In the genomic region with DNA sequence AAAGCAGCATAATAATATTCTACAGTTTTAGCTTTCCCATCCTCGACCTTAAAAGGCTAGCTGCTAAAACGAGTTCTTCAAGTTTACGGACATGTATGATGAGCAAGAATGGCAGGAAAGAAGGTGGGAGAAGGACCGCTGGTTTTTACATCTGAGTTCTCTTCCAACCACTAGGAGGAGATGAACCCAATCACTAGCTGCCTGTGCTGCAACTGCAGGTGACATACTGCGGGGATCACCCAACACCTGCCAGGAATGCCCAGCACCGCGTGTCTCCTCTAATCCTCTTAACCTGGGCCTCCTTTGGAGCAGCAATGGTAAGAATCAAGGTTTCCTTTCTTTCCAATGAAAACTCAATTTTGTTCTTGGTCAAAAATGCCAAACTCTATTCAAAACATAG, we compare ENCODE assay signal across 10 cellular contexts. TPM values are rescaled to one million over a fixed set of nuclear protein-coding genes. Genes with fewer than 3 reads are reported as not detected.
DNase-seq lines count a peak whose midpoint lies in the region; ATAC-seq and TF ChIP-seq lines count a peak whose summit lies in the region.
"Had no signal": no experiment of that assay in that cellular context is flagged by ENCODE, and none has a peak within 500 bp of the region (broad histone marks: within the 10 kb centered on the region; RNA-seq: fewer than 3 reads in every experiment).

No MANE protein-coding gene starts in this region.

- peak; percentile 37 for ATAC-seq in PC-3
- ATAC-seq in foreskin keratinocyte: peak; percentile 86
- no peak for ATAC-seq in GM21529 (IDR thresholded peaks at IDR 0.05; ENCODE audit: unreplicated experiment)
- ATAC-seq: activated naive CD4-positive, alpha-beta T cell treated with anti-CD3 and anti-CD28 coated beads, Interleukin-2, amount 50 U/mL, for 72 hours had no signal

- H3K9me3 ChIP-seq in PC-3 (ENCODE audit: low read length) (no peaks in the 10 kb centered on the region), transverse colon (no peaks in the 10 kb centered on the region)

- TF ChIP-seq CTCF in PC-3 (conservative IDR thresholded peaks at IDR 0.05; ENCODE audit: low read depth, low read length) (peak; percentile 60), foreskin keratinocyte (conservative IDR thresholded peaks at IDR 0.05) (peak; percentile 72), transverse colon (IDR thresholded peaks at IDR 0.05) (peak in 4 of 5 experiments; percentile 23 to 42 (median 32))

- 49 to 68% methylated on average over 5 to 7 of the region's 7 CpGs for WGBS in transverse colon (ENCODE audit: low coverage in 1 of 2), 2 donors

- H3K79me2 ChIP-seq in PC-3 (ENCODE audit: low read length): no peaks in the 10 kb centered on the region

- H3K36me3 ChIP-seq in PC-3 (ENCODE audit: low read depth, low read length) (peaks cover 14% of the 10 kb centered on the region), transverse colon (peaks cover 0 to 28% (median 11%) of the 10 kb centered on the region in 4 donors)

- H3K4me1 Mint-ChIP-seq in activated T-helper 2 cell treated with anti-CD3 and anti-CD28 coated beads, Interferon-gamma antibody, Interleukin-2, Interleukin-4, amounts not matched to agents 10 μg/mL and 5 μg/mL and 100 μg/mL, durations not matched to agents 14 hours and 24 hours and 36 hours (ENCODE audit: low read depth): no peaks in the 10 kb centered on the region

- H3K4me3 Mint-ChIP-seq in activated T-helper 2 cell treated with anti-CD3 and anti-CD28 coated beads, Interferon-gamma antibody, Interleukin-2, Interleukin-4, amounts not matched to agents 10 μg/mL and 5 μg/mL and 100 μg/mL, durations not matched to agents 14 hours and 24 hours and 36 hours (ENCODE audit: low read depth): no peak overlapping the region

- H2AFZ ChIP-seq in PC-3 (ENCODE audit: low read length): no peak overlapping the region

- CTCF ChIA-PET in PC-3 (lab: Charles Lee): no interaction called here

- intact Hi-C loops in PC-3 (cut with micrococcal nuclease): no loop called here
- intact Hi-C loops in transverse colon (cut with DNase I; ENCODE audit: low total_unique reads): no loop called here
- intact Hi-C loops in activated T-helper 2 cell treated with anti-CD3 and anti-CD28 coated beads, Interferon-gamma antibody, Interleukin-2, Interleukin-4, amounts not matched to agents 10 μg/mL and 5 μg/mL and 100 μg/mL, durations not matched to agents 14 hours and 24 hours and 36 hours (cut with micrococcal nuclease): no loop called here

- no peaks in the 10 kb centered on the region for H3K9me2 ChIP-seq in PC-3 (replicated peaks; ENCODE audit: low read length)

- H3K4me1 ChIP-seq in PC-3 (ENCODE audit: insufficient read depth, low read length): no peaks in the 10 kb centered on the region
- no peaks in the 10 kb centered on the region for H3K4me1 ChIP-seq in foreskin keratinocyte
- no peaks in the 10 kb centered on the region for H3K4me1 ChIP-seq in transverse colon

- H3K27ac ChIP-seq in PC-3 (ENCODE audit: low read length): no peak overlapping the region
- H3K27ac ChIP-seq in foreskin keratinocyte: no peak overlapping the region
- H3K27ac ChIP-seq in transverse colon: no peak overlapping the region

- POLR2A ChIA-PET in PC-3 (lab: Charles Lee; ENCODE audit: unreplicated experiment): no interaction called here

- no peak for TF ChIP-seq EP300 in transverse colon (IDR thresholded peaks at IDR 0.05; ENCODE audit: low read depth)

- H3K9me3 Mint-ChIP-seq in activated T-helper 2 cell treated with anti-CD3 and anti-CD28 coated beads, Interferon-gamma antibody, Interleukin-2, Interleukin-4, amounts not matched to agents 10 μg/mL and 5 μg/mL and 100 μg/mL, durations not matched to agents 14 hours and 24 hours and 36 hours: no peaks in the 10 kb centered on the region
- H3K9me3 Mint-ChIP-seq: activated naive CD4-positive, alpha-beta T cell treated with anti-CD3 and anti-CD28 coated beads, Interleukin-2, amount 50 U/mL, for 72 hours had no signal

- H3K4me3 ChIP-seq in PC-3 (ENCODE audit: low read length): no peak overlapping the region
- no peak overlapping the region for H3K4me3 ChIP-seq in transverse colon

- DNase-seq in SIG-M5 treated with dmso at 0.1 percent for 504 hours (lab: John Stamatoyannopoulos, UW; ENCODE audit: unreplicated experiment): peak; percentile 62
- no peak for DNase-seq in SIG-M5 (lab: John Stamatoyannopoulos, UW)
- DNase-seq in PC-3: peak; percentile 63
- DNase-seq in foreskin keratinocyte: peak; percentile 37 to 63
- DNase-seq in transverse colon: no peak
- no peak for DNase-seq in middle frontal gyrus (ENCODE audit: extremely low spot score, low spot score)
- DNase-seq in activated T-helper 2 cell treated with anti-CD3 and anti-CD28 coated beads, Interferon-gamma antibody, Interleukin-2, Interleukin-4, amounts not matched to agents 10 μg/mL and 5 μg/mL and 100 μg/mL, durations not matched to agents 14 hours and 24 hours and 36 hours (ENCODE audit: low spot score): no peak
- DNase-seq: NCI-H774 had no signal

- in situ Hi-C loops in transverse colon (cut with MboI; ENCODE audit: low pct_ligation_motif_present in 1 of 4, low pct_unique_long_range_greater_than_20kb in 1 of 4, low sequenced_read_pairs in 3 of 4): no loop called here

- peaks cover 10% of the 10 kb centered on the region for H3K36me3 Mint-ChIP-seq in activated T-helper 2 cell treated with anti-CD3 and anti-CD28 coated beads, Interferon-gamma antibody, Interleukin-2, Interleukin-4, amounts not matched to agents 10 μg/mL and 5 μg/mL and 100 μg/mL, durations not matched to agents 14 hours and 24 hours and 36 hours (ENCODE audit: low read depth)
- H3K36me3 Mint-ChIP-seq: activated naive CD4-positive, alpha-beta T cell treated with anti-CD3 and anti-CD28 coated beads, Interleukin-2, amount 50 U/mL, for 72 hours had no signal

- H3K27me3 Mint-ChIP-seq in activated T-helper 2 cell treated with anti-CD3 and anti-CD28 coated beads, Interferon-gamma antibody, Interleukin-2, Interleukin-4, amounts not matched to agents 10 μg/mL and 5 μg/mL and 100 μg/mL, durations not matched to agents 14 hours and 24 hours and 36 hours (ENCODE audit: low read depth): no peaks in the 10 kb centered on the region

- BruUV-seq in PC-3 (replicated peaks; lab: Mats Ljungman, UMichigan): no TSS peak

- 0 out of 2 replicates have a peak, but pooled peaks cover 4% of the 10 kb centered on the region for H4K20me1 ChIP-seq in PC-3 (ENCODE audit: low read length)

- TF ChIP-seq POLR2A in transverse colon (IDR thresholded peaks at IDR 0.05): no peak

- H3K4me2 ChIP-seq in PC-3 (ENCODE audit: low read length): no peak overlapping the region

- no peaks in the 10 kb centered on the region for H3F3A ChIP-seq in PC-3 (ENCODE audit: low read length, unreplicated experiment)

- no peak overlapping the region for H3K27ac Mint-ChIP-seq in activated T-helper 2 cell treated with anti-CD3 and anti-CD28 coated beads, Interferon-gamma antibody, Interleukin-2, Interleukin-4, amounts not matched to agents 10 μg/mL and 5 μg/mL and 100 μg/mL, durations not matched to agents 14 hours and 24 hours and 36 hours
- H3K27ac Mint-ChIP-seq: activated naive CD4-positive, alpha-beta T cell treated with anti-CD3 and anti-CD28 coated beads, Interleukin-2, amount 50 U/mL, for 72 hours had no signal

- H3K27me3 ChIP-seq in PC-3 (ENCODE audit: low read length) (no peaks in the 10 kb centered on the region), foreskin keratinocyte (no peaks in the 10 kb centered on the region), transverse colon (no peaks in the 10 kb centered on the region)

- H3K9ac ChIP-seq in PC-3 (ENCODE audit: low read length): no peak overlapping the region

RNA-seq across cellular contexts. Expression of gene TOR3A, which starts 23.5 kb away (rescaled TPM):
- total RNA-seq in PC-3 (2014; rRNA removed) (70.8 and 95.5 TPM in 2 replicates), foreskin keratinocyte (31.2 and 32.1 TPM in 2 replicates), transverse colon (100 to 1,000 TPM in 1 of 4 donors, 10 to 100 TPM in 3; 66.2 to 308 (median 72.7) TPM)
- polyA plus RNA-seq in foreskin keratinocyte: 31.1 and 35.8 TPM in 2 replicates
- total RNA-seq in activated T-helper 2 cell treated with anti-CD3 and anti-CD28 coated beads, Interferon-gamma antibody, Interleukin-2, Interleukin-4, amounts not matched to agents 10 μg/mL and 5 μg/mL and 100 μg/mL, durations not matched to agents 14 hours and 24 hours and 36 hours: 34.1 and 35.3 TPM in 2 replicates

Comparison
In these comparisons a context has a peak if more than half of its experiments do, and no peak if none do; other contexts are left out.
1. DNase-seq: peak in SIG-M5 treated with dmso at 0.1 percent for 504 hours (single experiment), PC-3 (single experiment) and foreskin keratinocyte (2 of 2); none in SIG-M5 (single experiment), transverse colon (single experiment), middle frontal gyrus (single experiment) and activated T-helper 2 cell treated with anti-CD3 and anti-CD28 coated beads, Interferon-gamma antibody, Interleukin-2, Interleukin-4, amounts not matched to agents 10 μg/mL and 5 μg/mL and 100 μg/mL, durations not matched to agents 14 hours and 24 hours and 36 hours (single experiment).
2. Peak in every context shown above with its lines, with median percentiles within 50 percentile points of each other: CTCF ChIP-seq.